14 cellular contexts compared by ENCODE assay signal in the genomic region with DNA sequence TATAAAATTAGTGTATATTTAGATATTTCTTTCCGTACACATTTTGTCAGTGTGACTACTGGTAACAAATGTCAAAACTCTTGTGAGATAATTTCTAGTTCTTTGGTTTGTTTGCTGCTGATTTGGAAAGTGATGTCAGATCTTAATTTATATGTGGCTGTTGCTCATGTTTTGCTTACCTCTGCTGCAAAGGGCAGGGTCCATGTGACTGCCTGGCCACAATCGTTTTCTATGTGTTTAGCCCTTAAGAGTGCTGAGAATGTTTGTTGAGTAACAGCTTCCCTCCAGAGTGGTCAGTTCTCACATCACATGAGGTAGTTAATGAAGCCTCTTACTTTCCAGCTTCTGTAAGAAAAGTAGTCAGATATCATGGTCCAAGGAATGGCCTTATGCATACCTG. TPM values are rescaled to one million over a fixed set of nuclear protein-coding genes. Genes with fewer than 3 reads are reported as not detected.
DNase-seq lines count a peak whose midpoint lies in the region; TF ChIP-seq lines count a peak whose summit lies in the region.
"Had no signal": no experiment of that assay in that cellular context is flagged by ENCODE, and none has a peak within 500 bp of the region (broad histone marks: within the 10 kb centered on the region; RNA-seq: fewer than 3 reads in every experiment).

No MANE protein-coding gene starts in this region.

- H3K4me3 ChIP-seq in fibroblast of mammary gland (ENCODE audit: control insufficient read depth, low read depth, low read length), result no peak overlapping the region
- H3K4me3 ChIP-seq: prostate gland had no signal

- H3K9me3 Mint-ChIP-seq in activated T-helper 2 cell treated with anti-CD3 and anti-CD28 coated beads, Interferon-gamma antibody, Interleukin-2, Interleukin-4, amounts not matched to agents 10 μg/mL and 5 μg/mL and 100 μg/mL, durations not matched to agents 14 hours and 24 hours and 36 hours, result peaks cover 6% of the 10 kb centered on the region

- no peak overlapping the region for H3K4me3 Mint-ChIP-seq in activated T-helper 2 cell treated with anti-CD3 and anti-CD28 coated beads, Interferon-gamma antibody, Interleukin-2, Interleukin-4, amounts not matched to agents 10 μg/mL and 5 μg/mL and 100 μg/mL, durations not matched to agents 14 hours and 24 hours and 36 hours (ENCODE audit: low read depth)
- H3K4me3 Mint-ChIP-seq: activated CD8-positive, alpha-beta memory T cell treated with anti-CD3 and anti-CD28 coated beads, Interleukin-2, amount 10 ng/mL, durations not matched to agents 7 days and 5 days had no signal

- TF ChIP-seq CTCF in fibroblast of mammary gland (conservative IDR thresholded peaks at IDR 0.05; ENCODE audit: control insufficient read depth, insufficient read depth, low read depth, low read length), result no peak

- peaks cover 26% of the 10 kb centered on the region for H3K4me1 Mint-ChIP-seq in activated T-helper 2 cell treated with anti-CD3 and anti-CD28 coated beads, Interferon-gamma antibody, Interleukin-2, Interleukin-4, amounts not matched to agents 10 μg/mL and 5 μg/mL and 100 μg/mL, durations not matched to agents 14 hours and 24 hours and 36 hours (ENCODE audit: low read depth)

- H3K27ac Mint-ChIP-seq in activated T-helper 2 cell treated with anti-CD3 and anti-CD28 coated beads, Interferon-gamma antibody, Interleukin-2, Interleukin-4, amounts not matched to agents 10 μg/mL and 5 μg/mL and 100 μg/mL, durations not matched to agents 14 hours and 24 hours and 36 hours, result no peak overlapping the region
- H3K27ac Mint-ChIP-seq: activated CD8-positive, alpha-beta memory T cell treated with anti-CD3 and anti-CD28 coated beads, Interleukin-2, amount 10 ng/mL, durations not matched to agents 7 days and 5 days had no signal

- intact Hi-C loops in activated T-helper 2 cell treated with anti-CD3 and anti-CD28 coated beads, Interferon-gamma antibody, Interleukin-2, Interleukin-4, amounts not matched to agents 10 μg/mL and 5 μg/mL and 100 μg/mL, durations not matched to agents 14 hours and 24 hours and 36 hours (cut with micrococcal nuclease), result loop anchor here (10.0 kb wide), 1 partner anchor 1093 kb away; no protein-coding TSS in a partner anchor

- peaks cover 50% of the 10 kb centered on the region for H3K36me3 Mint-ChIP-seq in activated T-helper 2 cell treated with anti-CD3 and anti-CD28 coated beads, Interferon-gamma antibody, Interleukin-2, Interleukin-4, amounts not matched to agents 10 μg/mL and 5 μg/mL and 100 μg/mL, durations not matched to agents 14 hours and 24 hours and 36 hours (ENCODE audit: low read depth)

- DNase-seq in EL (peak; percentile 25), MV-4-11 (lab: John Stamatoyannopoulos, UW) (peak; percentile 35), fibroblast of mammary gland (ENCODE audit: low read depth) (peak; percentile 75), renal cortical epithelial cell (ENCODE audit: low read depth) (peak; percentile 92), middle frontal gyrus (ENCODE audit: extremely low spot score, low spot score) (no peak), NCI-H2196 (lab: John Stamatoyannopoulos, UW; ENCODE audit: unreplicated experiment) (no peak)
- DNase-seq in activated T-helper 2 cell treated with anti-CD3 and anti-CD28 coated beads, Interferon-gamma antibody, Interleukin-2, Interleukin-4, amounts not matched to agents 10 μg/mL and 5 μg/mL and 100 μg/mL, durations not matched to agents 14 hours and 24 hours and 36 hours (ENCODE audit: low spot score), result no peak
- DNase-seq in activated CD4-positive, alpha-beta T cell treated with anti-CD3 and anti-CD28 coated beads, Interleukin-2, amount 50 U/mL, for 4 hours, result no peak
- DNase-seq: activated CD8-positive, alpha-beta memory T cell treated with anti-CD3 and anti-CD28 coated beads, Interleukin-2, amount 10 ng/mL, durations not matched to agents 7 days and 5 days; activated naive CD4-positive, alpha-beta T cell treated with anti-CD3 and anti-CD28 coated beads, Interleukin-2, amount 50 U/mL, for 16 hours; CD4-positive, alpha-beta memory T cell; GF-D8; stimulated activated CD4-positive, alpha-beta T cell treated with anti-CD3 and anti-CD28 coated beads, Interleukin-2, amount 100 ng/mL, for 48 hours had no signal

- no peaks in the 10 kb centered on the region for H3K27me3 Mint-ChIP-seq in activated T-helper 2 cell treated with anti-CD3 and anti-CD28 coated beads, Interferon-gamma antibody, Interleukin-2, Interleukin-4, amounts not matched to agents 10 μg/mL and 5 μg/mL and 100 μg/mL, durations not matched to agents 14 hours and 24 hours and 36 hours (ENCODE audit: low read depth)
- H3K27me3 Mint-ChIP-seq: activated CD8-positive, alpha-beta memory T cell treated with anti-CD3 and anti-CD28 coated beads, Interleukin-2, amount 10 ng/mL, durations not matched to agents 7 days and 5 days; CD4-positive, alpha-beta memory T cell had no signal

RNA-seq across cellular contexts. Expression of a gene that starts 4.2 kb away (rescaled TPM):
- total RNA-seq in renal cortical epithelial cell, result 33.9 and 41.5 TPM in 2 replicates
- total RNA-seq in activated T-helper 2 cell treated with anti-CD3 and anti-CD28 coated beads, Interferon-gamma antibody, Interleukin-2, Interleukin-4, amounts not matched to agents 10 μg/mL and 5 μg/mL and 100 μg/mL, durations not matched to agents 14 hours and 24 hours and 36 hours, result 32.2 and 32.7 TPM in 2 replicates

Comparison
In these comparisons a context has a peak if more than half of its experiments do, and no peak if none do; other contexts are left out.
1. DNase-seq: peak in EL (single experiment), MV-4-11 (single experiment), fibroblast of mammary gland (single experiment) and renal cortical epithelial cell (single experiment); none in middle frontal gyrus (single experiment), NCI-H2196 (single experiment), activated T-helper 2 cell treated with anti-CD3 and anti-CD28 coated beads, Interferon-gamma antibody, Interleukin-2, Interleukin-4, amounts not matched to agents 10 μg/mL and 5 μg/mL and 100 μg/mL, durations not matched to agents 14 hours and 24 hours and 36 hours (single experiment) and activated CD4-positive, alpha-beta T cell treated with anti-CD3 and anti-CD28 coated beads, Interleukin-2, amount 50 U/mL, for 4 hours (0 of 2).